Comparison of ENCODE assay signal across 26 cellular contexts in the genomic region with DNA sequence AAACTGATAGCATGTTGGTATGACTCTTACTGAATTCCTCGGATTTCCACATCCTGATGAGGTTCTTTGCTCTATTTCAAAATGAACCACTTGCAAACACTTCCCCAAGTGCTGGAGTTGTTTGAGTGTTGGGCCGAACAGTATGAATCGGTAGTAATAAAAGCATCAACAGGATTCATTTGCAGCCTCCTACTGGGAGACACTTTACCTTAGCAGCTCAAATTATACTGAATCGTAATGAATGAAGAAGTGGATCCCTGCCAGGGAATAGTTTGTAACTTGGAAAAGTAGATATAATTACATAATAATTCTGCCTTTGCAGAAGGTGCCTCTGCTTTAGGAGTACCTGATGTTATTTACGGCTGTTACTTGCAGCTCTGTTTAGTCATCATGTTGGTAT.
"Had no signal": no experiment of that assay in that cellular context is flagged by ENCODE, and none has a peak within 500 bp of the region (broad histone marks: within the 10 kb centered on the region; RNA-seq: fewer than 3 reads in every experiment).

No MANE protein-coding gene starts in this region.

- H3K9ac ChIP-seq: neural progenitor cell, parathyroid adenoma had no signal

- H3K27ac ChIP-seq: epithelial cell of prostate, esophagus squamous epithelium, heart right ventricle, neural progenitor cell, parathyroid adenoma, psoas muscle, right atrium auricular region, suprapubic skin, tibial artery, upper lobe of right lung had no signal

- H3K79me2 ChIP-seq: parathyroid adenoma had no signal

- H3K36me3 ChIP-seq: esophagus squamous epithelium, heart right ventricle, neural progenitor cell, right atrium auricular region, suprapubic skin, tibial artery, upper lobe of right lung had no signal

- H3K9me3 Mint-ChIP-seq: activated naive CD4-positive, alpha-beta T cell treated with anti-CD3 and anti-CD28 coated beads, Interleukin-2, amount 50 U/mL, for 24 hours; activated naive CD8-positive, alpha-beta T cell treated with anti-CD3 and anti-CD28 coated beads, Interleukin-2, amount 50 U/mL, for 24 hours; dendritic cell treated with granulocyte-macrophage colony-stimulating factor and Interleukin-4, amounts not matched to agents 40 ng/mL and 50 ng/mL, for 4 days; neural progenitor cell; WTC11 had no signal

- H3K4me1 ChIP-seq: esophagus squamous epithelium, heart right ventricle, parathyroid adenoma, psoas muscle, right atrium auricular region, suprapubic skin, tibial artery, upper lobe of right lung had no signal

- ATAC-seq: activated CD8-positive, alpha-beta T cell treated with anti-CD3 and anti-CD28 coated beads for 36 hours; activated naive CD8-positive, alpha-beta T cell treated with anti-CD3 and anti-CD28 coated beads, Interleukin-2, amount 50 U/mL, for 24 hours; activated T-cell treated with anti-CD3 and anti-CD28 coated beads, Interleukin-2, amount 50 U/mL, for 4 hours; activated T-helper 17 cell treated with anti-CD3 and anti-CD28 coated beads, Interleukin-2, amount 50 U/mL, for 72 hours; heart right ventricle; naive thymus-derived CD8-positive, alpha-beta T cell; psoas muscle; upper lobe of right lung; WTC11 had no signal

- H3K36me3 Mint-ChIP-seq: activated naive CD4-positive, alpha-beta T cell treated with anti-CD3 and anti-CD28 coated beads, Interleukin-2, amount 50 U/mL, for 24 hours; naive thymus-derived CD8-positive, alpha-beta T cell; neural progenitor cell; WTC11 had no signal

- H3K4me3 ChIP-seq: esophagus squamous epithelium, heart right ventricle, neural progenitor cell, psoas muscle, right atrium auricular region, suprapubic skin, tibial artery, upper lobe of right lung had no signal

- H3K27me3 ChIP-seq: esophagus squamous epithelium, heart right ventricle, neural progenitor cell, right atrium auricular region, suprapubic skin, tibial artery, upper lobe of right lung had no signal

- H3K27me3 Mint-ChIP-seq: activated CD8-positive, alpha-beta T cell treated with anti-CD3 and anti-CD28 coated beads for 36 hours; activated naive CD4-positive, alpha-beta T cell treated with anti-CD3 and anti-CD28 coated beads, Interleukin-2, amount 50 U/mL, for 24 hours; activated naive CD8-positive, alpha-beta T cell treated with anti-CD3 and anti-CD28 coated beads, Interleukin-2, amount 50 U/mL, for 24 hours; activated T-helper 17 cell treated with anti-CD3 and anti-CD28 coated beads, Interleukin-2, amount 50 U/mL, for 72 hours; central memory CD8-positive, alpha-beta T cell; dendritic cell treated with granulocyte-macrophage colony-stimulating factor and Interleukin-4, amounts not matched to agents 40 ng/mL and 50 ng/mL, for 4 days; naive thymus-derived CD8-positive, alpha-beta T cell had no signal

- DNase-seq: activated CD4-positive, alpha-beta T cell treated with anti-CD3 and anti-CD28 coated beads for 1 hour; activated CD4-positive, alpha-beta T cell treated with anti-CD3 and anti-CD28 coated beads, Interleukin-2, amount 50 U/mL, for 1 hour; activated CD8-positive, alpha-beta T cell treated with anti-CD3 and anti-CD28 coated beads for 36 hours; activated naive CD8-positive, alpha-beta T cell treated with anti-CD3 and anti-CD28 coated beads, Interleukin-2, amount 50 U/mL, for 24 hours; activated T-cell treated with anti-CD3 and anti-CD28 coated beads, Interleukin-2, amount 50 U/mL, for 4 hours; amygdala; esophagus squamous epithelium; foreskin melanocyte; heart right ventricle; midbrain; naive thymus-derived CD8-positive, alpha-beta T cell; occipital lobe; psoas muscle; stimulated activated naive CD4-positive, alpha-beta T cell; tibial artery; upper lobe of right lung had no signal

- H3K27ac Mint-ChIP-seq: activated CD8-positive, alpha-beta T cell treated with anti-CD3 and anti-CD28 coated beads for 36 hours; activated naive CD4-positive, alpha-beta T cell treated with anti-CD3 and anti-CD28 coated beads, Interleukin-2, amount 50 U/mL, for 24 hours; activated naive CD8-positive, alpha-beta T cell treated with anti-CD3 and anti-CD28 coated beads, Interleukin-2, amount 50 U/mL, for 24 hours; activated T-helper 17 cell treated with anti-CD3 and anti-CD28 coated beads, Interleukin-2, amount 50 U/mL, for 72 hours; dendritic cell treated with granulocyte-macrophage colony-stimulating factor and Interleukin-4, amounts not matched to agents 40 ng/mL and 50 ng/mL, for 4 days; naive thymus-derived CD8-positive, alpha-beta T cell; neural progenitor cell had no signal

- H3K4me1 Mint-ChIP-seq: activated naive CD4-positive, alpha-beta T cell treated with anti-CD3 and anti-CD28 coated beads, Interleukin-2, amount 50 U/mL, for 24 hours; activated naive CD8-positive, alpha-beta T cell treated with anti-CD3 and anti-CD28 coated beads, Interleukin-2, amount 50 U/mL, for 24 hours; activated T-helper 17 cell treated with anti-CD3 and anti-CD28 coated beads, Interleukin-2, amount 50 U/mL, for 72 hours; central memory CD8-positive, alpha-beta T cell; naive thymus-derived CD8-positive, alpha-beta T cell had no signal

- H3K4me2 ChIP-seq: neural progenitor cell had no signal

- H3K4me3 Mint-ChIP-seq: activated CD8-positive, alpha-beta T cell treated with anti-CD3 and anti-CD28 coated beads for 36 hours; activated naive CD4-positive, alpha-beta T cell treated with anti-CD3 and anti-CD28 coated beads, Interleukin-2, amount 50 U/mL, for 24 hours; activated naive CD8-positive, alpha-beta T cell treated with anti-CD3 and anti-CD28 coated beads, Interleukin-2, amount 50 U/mL, for 24 hours; activated T-cell treated with anti-CD3 and anti-CD28 coated beads, Interleukin-2, amount 50 U/mL, for 4 hours; activated T-helper 17 cell treated with anti-CD3 and anti-CD28 coated beads, Interleukin-2, amount 50 U/mL, for 72 hours; central memory CD8-positive, alpha-beta T cell; dendritic cell treated with granulocyte-macrophage colony-stimulating factor and Interleukin-4, amounts not matched to agents 40 ng/mL and 50 ng/mL, for 4 days; naive thymus-derived CD8-positive, alpha-beta T cell; neural progenitor cell; WTC11 had no signal
